Comparison of ENCODE assay signal across 1 cellular context in genomic region chr3:25663324-25664065, GRCh38.
TF ChIP-seq lines count a peak whose summit lies in the region.

No MANE protein-coding gene starts in this region.

TF ChIP-seq in GM12878, 131 proteins besides CTCF, POLR2A, EP300 and RAD21 (continued from another document and continues in another):
- TF ChIP-seq ZBTB4 (CRISPR knock-in tag; IDR thresholded peaks at IDR 0.05) (no peak), CHD4 (IDR thresholded peaks at IDR 0.05) (no peak), POLR2AphosphoS2 (IDR thresholded peaks at IDR 0.05; ENCODE audit: low read depth, low read length) (no peak), CBX5 (IDR thresholded peaks at IDR 0.05; ENCODE audit: low read depth) (peak; percentile 12; the same call in 1 of the 2 replicates), CREM (IDR thresholded peaks at IDR 0.05; ENCODE audit: low read depth) (0 out of 2 replicates have a peak, but pooled peaks have one; percentile 17), YY1 (IDR thresholded peaks at IDR 0.05; ENCODE audit: low read depth, low read length) (0 out of 2 replicates have a peak, but pooled peaks have one; percentile 45), MTA2 (IDR thresholded peaks at IDR 0.05; ENCODE audit: low read depth) (0 out of 2 replicates have a peak, but pooled peaks have one; percentile 24), FOXK2 (IDR thresholded peaks at IDR 0.05) (no peak), TCF7 (IDR thresholded peaks at IDR 0.05; ENCODE audit: borderline replicate concordance) (no peak), NR2F1 (conservative IDR thresholded peaks at IDR 0.05) (no peak), FOS (IDR thresholded peaks at IDR 0.05; ENCODE audit: borderline replicate concordance, extremely low read depth, insufficient read length) (no peak), NR2C2 (IDR thresholded peaks at IDR 0.05; ENCODE audit: borderline replicate concordance, control insufficient read depth, insufficient read length, low read depth) (no peak), NFXL1 (IDR thresholded peaks at IDR 0.05; ENCODE audit: borderline replicate concordance) (no peak), NBN (IDR thresholded peaks at IDR 0.05) (peak; percentile 68; the same call in 1 of the 2 replicates), RUNX3 (IDR thresholded peaks at IDR 0.05; ENCODE audit: low read length) (peak; percentile 93), EED (IDR thresholded peaks at IDR 0.05; ENCODE audit: low read depth) (peak; percentile 41; the same call in 1 of the 2 replicates), NFYA (IDR thresholded peaks at IDR 0.05; ENCODE audit: borderline replicate concordance, low read depth, low read length) (no peak), SMC3 (IDR thresholded peaks at IDR 0.05; ENCODE audit: borderline replicate concordance, low read length) (no peak), ZBTB40 (IDR thresholded peaks at IDR 0.05; ENCODE audit: borderline replicate concordance) (no peak; the same call in 1 of the 2 replicates), STAT1 (conservative IDR thresholded peaks at IDR 0.05) (no peak), PML (IDR thresholded peaks at IDR 0.05; ENCODE audit: low read length) (peak; percentile 36; the same call in 1 of the 2 replicates), KDM1A (IDR thresholded peaks at IDR 0.05; ENCODE audit: borderline replicate concordance) (no peak), ZNF592 (IDR thresholded peaks at IDR 0.05) (no peak), BHLHE40 (IDR thresholded peaks at IDR 0.05; ENCODE audit: borderline replicate concordance in 1 of 2, low read depth in 2 of 2, low read length in 1 of 2) (no peak), EGR1 (IDR thresholded peaks at IDR 0.05; ENCODE audit: borderline replicate concordance in 1 of 2, low read depth in 2 of 2, low read length in 2 of 2) (no peak; a peak in 1 of 3 replicates), ZBTB11 (CRISPR knock-in tag; IDR thresholded peaks at IDR 0.05) (no peak), CBX3 (IDR thresholded peaks at IDR 0.05; ENCODE audit: borderline replicate concordance, low read depth) (no peak), MYB (IDR thresholded peaks at IDR 0.05; ENCODE audit: borderline replicate concordance, low read depth, low read length) (no peak), PAX5 (IDR thresholded peaks at IDR 0.05; ENCODE audit: borderline replicate concordance, low read depth, low read length) (no peak), PBX3 (IDR thresholded peaks at IDR 0.05; ENCODE audit: insufficient replicate concordance, low read depth, low read length) (no peak), EZH2 (IDR thresholded peaks at IDR 0.05; ENCODE audit: borderline replicate concordance, control insufficient read depth, low read depth, low read length) (no peak), RAD51 (IDR thresholded peaks at IDR 0.05) (no peak), MYC (IDR thresholded peaks at IDR 0.05; ENCODE audit: insufficient read depth, insufficient read length, insufficient replicate concordance, low read length, severe bottlenecking) (no peak), HSF1 (IDR thresholded peaks at IDR 0.05; ENCODE audit: low read depth, low read length) (no peak), NKRF (conservative IDR thresholded peaks at IDR 0.05) (peak; percentile 36; the same call in 1 of the 2 replicates), BMI1 (IDR thresholded peaks at IDR 0.05; ENCODE audit: borderline replicate concordance) (no peak), IRF5 (IDR thresholded peaks at IDR 0.05; ENCODE audit: borderline replicate concordance) (no peak), ZNF207 (IDR thresholded peaks at IDR 0.05; ENCODE audit: borderline replicate concordance) (no peak)
